In the genomic region with DNA sequence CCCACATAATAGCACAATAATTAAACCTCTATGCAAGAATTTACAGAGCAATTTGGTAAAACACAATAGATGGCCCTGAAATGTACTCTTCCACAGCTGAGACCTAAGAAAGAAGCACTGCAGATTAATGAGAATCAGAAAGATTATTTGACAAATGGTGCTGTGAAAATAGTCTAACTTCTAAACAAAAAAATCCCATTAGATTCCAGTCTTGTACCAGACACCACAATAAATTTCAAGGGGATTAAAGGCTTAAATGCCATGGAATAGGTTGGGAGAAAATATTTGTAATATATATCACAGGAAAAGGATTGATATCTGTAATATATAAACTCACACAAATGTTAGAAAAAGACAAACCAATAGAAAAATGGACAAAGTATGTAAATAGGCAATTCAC, we compare ENCODE assay signal across 39 cellular contexts. TPM values are rescaled to one million over a fixed set of nuclear protein-coding genes. Genes with fewer than 3 reads are reported as not detected.
"Had no signal": no experiment of that assay in that cellular context is flagged by ENCODE, and none has a peak within 500 bp of the region (broad histone marks: within the 10 kb centered on the region; RNA-seq: fewer than 3 reads in every experiment).

No MANE protein-coding gene starts in this region.

- H3K36me3 ChIP-seq: adrenal gland, ascending aorta, cardiac muscle cell had no signal

- H3K27ac ChIP-seq: adrenal gland, ascending aorta, cardiac muscle cell, VCaP had no signal

- H3K4me3 Mint-ChIP-seq: activated B cell treated with CpG ODN at 0.5 μM for 24 hours; activated CD4-positive, alpha-beta memory T cell treated with anti-CD3 and anti-CD28 coated beads for 36 hours; activated CD4-positive, alpha-beta T cell treated with anti-CD3 and anti-CD28 coated beads, Interleukin-2, amount 10 ng/mL, durations not matched to agents 24 days and 14 days; activated CD8-positive, alpha-beta T cell treated with anti-CD3 and anti-CD28 coated beads for 36 hours; activated naive CD4-positive, alpha-beta T cell treated with anti-CD3 and anti-CD28 coated beads for 36 hours; activated naive CD8-positive, alpha-beta T cell treated with anti-CD3 and anti-CD28 coated beads for 36 hours; activated T-cell treated with anti-CD3 and anti-CD28 coated beads, Interleukin-2, amount 50 U/mL, for 4 hours; activated T-cell treated with anti-CD3 and anti-CD28 coated beads, Interleukin-2, amount 50 U/mL, for 72 hours; activated T-helper 1 cell treated with anti-CD3 and anti-CD28 coated beads, Interleukin-12 subunit alpha, Interleukin-12 subunit beta, Interleukin-2, Interleukin-4 antibody, amounts not matched to agents 30 ng/mL and 10 ng/mL and 1 ng/mL, durations not matched to agents 14 hours and 24 hours and 36 hours; activated T-helper 17 cell treated with anti-CD3 and anti-CD28 coated beads, Interleukin-2, amount 50 U/mL, for 72 hours; brain; central memory CD8-positive, alpha-beta T cell; T-helper 1 cell treated with Interleukin-12 subunit alpha and Interleukin-12 subunit beta and Interleukin-4 antibody, amounts not matched to agents 30 μg/mL and 1 μg/mL, for 36 hours; T-helper 2 cell treated with Interferon-gamma antibody and Interleukin-4, amounts not matched to agents 5 μg/mL and 100 μg/mL, for 36 hours had no signal

- H3K4me1 Mint-ChIP-seq: activated B cell treated with CpG ODN at 0.5 μM for 24 hours; activated CD4-positive, alpha-beta T cell treated with anti-CD3 and anti-CD28 coated beads, Interleukin-2, amount 10 ng/mL, durations not matched to agents 24 days and 14 days; activated naive CD8-positive, alpha-beta T cell treated with anti-CD3 and anti-CD28 coated beads for 36 hours; activated T-helper 17 cell treated with anti-CD3 and anti-CD28 coated beads, Interleukin-2, amount 50 U/mL, for 72 hours; brain; central memory CD8-positive, alpha-beta T cell had no signal

- H3K4me1 ChIP-seq: ascending aorta had no signal

- H3K27me3 Mint-ChIP-seq: activated B cell treated with CpG ODN at 0.5 μM for 24 hours; activated CD4-positive, alpha-beta memory T cell treated with anti-CD3 and anti-CD28 coated beads for 36 hours; activated naive CD8-positive, alpha-beta T cell treated with anti-CD3 and anti-CD28 coated beads for 36 hours; activated T-helper 17 cell treated with anti-CD3 and anti-CD28 coated beads, Interleukin-2, amount 50 U/mL, for 72 hours; brain had no signal

- ATAC-seq: activated CD8-positive, alpha-beta T cell treated with anti-CD3 and anti-CD28 coated beads for 36 hours; activated naive CD4-positive, alpha-beta T cell treated with anti-CD3 and anti-CD28 coated beads, Interleukin-2, amount 50 U/mL, for 72 hours; activated T-cell treated with anti-CD3 and anti-CD28 coated beads, Interleukin-2, amount 50 U/mL, for 4 hours; activated T-cell treated with anti-CD3 and anti-CD28 coated beads, Interleukin-2, amount 50 U/mL, for 72 hours; activated T-helper 17 cell treated with anti-CD3 and anti-CD28 coated beads, Interleukin-2, amount 50 U/mL, for 72 hours had no signal

- DNase-seq: activated B cell treated with CpG ODN at 0.5 μM for 24 hours; activated CD4-positive, alpha-beta memory T cell treated with anti-CD3 and anti-CD28 coated beads for 36 hours; activated CD4-positive, alpha-beta T cell treated with anti-CD3 and anti-CD28 coated beads for 4 hours; activated CD4-positive, alpha-beta T cell treated with anti-CD3 and anti-CD28 coated beads, Interleukin-2, amount 10 ng/mL, durations not matched to agents 24 days and 14 days; activated CD4-positive, alpha-beta T cell treated with anti-CD3 and anti-CD28 coated beads, Interleukin-2, amount 50 U/mL, for 1 hour; activated CD4-positive, alpha-beta T cell treated with anti-CD3 and anti-CD28 coated beads, Interleukin-2, amount 50 U/mL, for 4 hours; activated CD4-positive, CD25-positive, alpha-beta regulatory T cell treated with anti-CD3 and anti-CD28 coated beads, Interleukin-2, amount 50 U/mL, for 72 hours; activated CD8-positive, alpha-beta memory T cell treated with anti-CD3 and anti-CD28 coated beads, Interleukin-2, amount 50 U/mL, for 4 hours; activated CD8-positive, alpha-beta T cell treated with anti-CD3 and anti-CD28 coated beads for 36 hours; activated effector memory CD4-positive, alpha-beta T cell treated with anti-CD3 and anti-CD28 coated beads, Interleukin-2, amount 50 U/mL, for 16 hours; activated gamma-delta T cell treated with Interleukin-2 at 50 U/mL for 16 hours; activated naive CD4-positive, alpha-beta T cell; activated naive CD4-positive, alpha-beta T cell treated with anti-CD3 and anti-CD28 coated beads for 36 hours; activated naive CD4-positive, alpha-beta T cell treated with anti-CD3 and anti-CD28 coated beads, Interleukin-2, amount 50 U/mL, for 16 hours; activated naive CD8-positive, alpha-beta T cell treated with anti-CD3 and anti-CD28 coated beads for 36 hours; activated T-cell treated with anti-CD3 and anti-CD28 coated beads for 4 hours; activated T-cell treated with anti-CD3 and anti-CD28 coated beads, Interleukin-2, amount 50 U/mL, for 1 hour; activated T-cell treated with anti-CD3 and anti-CD28 coated beads, Interleukin-2, amount 50 U/mL, for 4 hours; activated T-cell treated with anti-CD3 and anti-CD28 coated beads, Interleukin-2, amount 50 U/mL, for 72 hours; adrenal gland; amygdala; anterior cingulate cortex; caudate nucleus; cerebellar nuclear complex; T-helper 1 cell; T-helper 2 cell; T-helper 9 cell had no signal

- H3K36me3 Mint-ChIP-seq: activated CD4-positive, alpha-beta memory T cell treated with anti-CD3 and anti-CD28 coated beads for 36 hours; activated naive CD4-positive, alpha-beta T cell treated with anti-CD3 and anti-CD28 coated beads, Interleukin-2, amount 50 U/mL, for 72 hours; activated naive CD8-positive, alpha-beta T cell treated with anti-CD3 and anti-CD28 coated beads for 36 hours; brain had no signal

- H3K9me3 ChIP-seq: ascending aorta had no signal

- H3K9me3 Mint-ChIP-seq: activated B cell treated with CpG ODN at 0.5 μM for 24 hours; activated CD4-positive, alpha-beta memory T cell treated with anti-CD3 and anti-CD28 coated beads for 36 hours; activated CD4-positive, alpha-beta T cell treated with anti-CD3 and anti-CD28 coated beads, Interleukin-2, amount 10 ng/mL, durations not matched to agents 24 days and 14 days; activated CD8-positive, alpha-beta T cell treated with anti-CD3 and anti-CD28 coated beads for 36 hours; activated naive CD4-positive, alpha-beta T cell treated with anti-CD3 and anti-CD28 coated beads for 36 hours; activated naive CD4-positive, alpha-beta T cell treated with anti-CD3 and anti-CD28 coated beads, Interleukin-2, amount 50 U/mL, for 72 hours; activated naive CD8-positive, alpha-beta T cell treated with anti-CD3 and anti-CD28 coated beads for 36 hours; activated T-cell treated with anti-CD3 and anti-CD28 coated beads, Interleukin-2, amount 50 U/mL, for 4 hours; activated T-cell treated with anti-CD3 and anti-CD28 coated beads, Interleukin-2, amount 50 U/mL, for 72 hours; activated T-helper 1 cell treated with anti-CD3 and anti-CD28 coated beads, Interleukin-12 subunit alpha, Interleukin-12 subunit beta, Interleukin-2, Interleukin-4 antibody, amounts not matched to agents 30 ng/mL and 10 ng/mL and 1 ng/mL, durations not matched to agents 14 hours and 24 hours and 36 hours; activated T-helper 17 cell treated with anti-CD3 and anti-CD28 coated beads, Interleukin-2, amount 50 U/mL, for 72 hours; central memory CD8-positive, alpha-beta T cell; T-helper 1 cell treated with Interleukin-12 subunit alpha and Interleukin-12 subunit beta and Interleukin-4 antibody, amounts not matched to agents 30 μg/mL and 1 μg/mL, for 36 hours; T-helper 2 cell treated with Interferon-gamma antibody and Interleukin-4, amounts not matched to agents 5 μg/mL and 100 μg/mL, for 36 hours had no signal

- FAIRE-seq: bronchial epithelial cell had no signal

- H3K27ac Mint-ChIP-seq: activated B cell treated with CpG ODN at 0.5 μM for 24 hours; activated CD4-positive, alpha-beta memory T cell treated with anti-CD3 and anti-CD28 coated beads for 36 hours; activated CD4-positive, alpha-beta T cell treated with anti-CD3 and anti-CD28 coated beads, Interleukin-2, amount 10 ng/mL, durations not matched to agents 24 days and 14 days; activated CD8-positive, alpha-beta T cell treated with anti-CD3 and anti-CD28 coated beads for 36 hours; activated naive CD4-positive, alpha-beta T cell treated with anti-CD3 and anti-CD28 coated beads for 36 hours; activated naive CD4-positive, alpha-beta T cell treated with anti-CD3 and anti-CD28 coated beads, Interleukin-2, amount 50 U/mL, for 72 hours; activated naive CD8-positive, alpha-beta T cell treated with anti-CD3 and anti-CD28 coated beads for 36 hours; activated T-cell treated with anti-CD3 and anti-CD28 coated beads, Interleukin-2, amount 50 U/mL, for 72 hours; activated T-helper 1 cell treated with anti-CD3 and anti-CD28 coated beads, Interleukin-12 subunit alpha, Interleukin-12 subunit beta, Interleukin-2, Interleukin-4 antibody, amounts not matched to agents 30 ng/mL and 10 ng/mL and 1 ng/mL, durations not matched to agents 14 hours and 24 hours and 36 hours; activated T-helper 17 cell treated with anti-CD3 and anti-CD28 coated beads, Interleukin-2, amount 50 U/mL, for 72 hours; brain; T-helper 1 cell treated with Interleukin-12 subunit alpha and Interleukin-12 subunit beta and Interleukin-4 antibody, amounts not matched to agents 30 μg/mL and 1 μg/mL, for 36 hours; T-helper 2 cell treated with Interferon-gamma antibody and Interleukin-4, amounts not matched to agents 5 μg/mL and 100 μg/mL, for 36 hours had no signal

- H3K4me3 ChIP-seq: adrenal gland, ascending aorta, cardiac muscle cell had no signal

- H3K27me3 ChIP-seq: ascending aorta had no signal

RNA-seq across cellular contexts. Expression of a gene that starts 14.4 kb away (rescaled TPM):
- total RNA-seq: activated B cell treated with CpG ODN at 0.5 μM for 24 hours; activated CD4-positive, alpha-beta memory T cell treated with anti-CD3 and anti-CD28 coated beads for 36 hours; activated CD4-positive, alpha-beta T cell treated with anti-CD3 and anti-CD28 coated beads, Interleukin-2, amount 10 ng/mL, durations not matched to agents 24 days and 14 days; activated naive CD4-positive, alpha-beta T cell treated with anti-CD3 and anti-CD28 coated beads for 36 hours; activated naive CD4-positive, alpha-beta T cell treated with anti-CD3 and anti-CD28 coated beads, Interleukin-2, amount 50 U/mL, for 72 hours; activated naive CD8-positive, alpha-beta T cell treated with anti-CD3 and anti-CD28 coated beads for 36 hours; activated T-cell treated with anti-CD3 and anti-CD28 coated beads, Interleukin-2, amount 50 U/mL, for 4 hours; activated T-cell treated with anti-CD3 and anti-CD28 coated beads, Interleukin-2, amount 50 U/mL, for 72 hours; activated T-helper 1 cell treated with anti-CD3 and anti-CD28 coated beads, Interleukin-12 subunit alpha, Interleukin-12 subunit beta, Interleukin-2, Interleukin-4 antibody, amounts not matched to agents 30 ng/mL and 10 ng/mL and 1 ng/mL, durations not matched to agents 14 hours and 24 hours and 36 hours; activated T-helper 17 cell treated with anti-CD3 and anti-CD28 coated beads, Interleukin-2, amount 50 U/mL, for 72 hours; adrenal gland; ascending aorta; bronchial epithelial cell; cardiac muscle cell; chondrocyte had no signal
- polyA plus RNA-seq: adrenal gland, cardiac muscle cell had no signal
